In genomic region chr15:60918234-60918964, GRCh38 we compare ENCODE assay signal across 18 cellular contexts.
DNase-seq lines count a peak whose midpoint lies in the region; ATAC-seq and TF ChIP-seq lines count a peak whose summit lies in the region.
"Had no signal": no experiment of that assay in that cellular context is flagged by ENCODE, and none has a peak within 500 bp of the region (broad histone marks: within the 10 kb centered on the region; RNA-seq: fewer than 3 reads in every experiment).

No MANE protein-coding gene starts in this region.

- peaks cover 10% of the 10 kb centered on the region for H3K4me1 Mint-ChIP-seq in T-helper 17 cell

- peaks cover 18 to 49% (median 34%) of the 10 kb centered on the region in 4 donors for H3K4me1 ChIP-seq in stomach
- H3K4me1 ChIP-seq: neural progenitor cell had no signal

- no peak for TF ChIP-seq POLR2A in stomach (IDR thresholded peaks at IDR 0.05)

- 44 to 66% (median 51%) methylated on average over 5 of the region's 5 CpGs for WGBS in stomach, 5 donors

- peaks cover 21% of the 10 kb centered on the region for H3K27me3 Mint-ChIP-seq in T-helper 17 cell
- H3K27me3 Mint-ChIP-seq: activated T-helper 17 cell treated with anti-CD3 and anti-CD28 coated beads, Interleukin-2, amount 50 U/mL, for 72 hours; B cell had no signal

- peaks cover 2% of the 10 kb centered on the region for H3K36me3 Mint-ChIP-seq in T-helper 17 cell (ENCODE audit: low read depth)
- H3K36me3 Mint-ChIP-seq: neural progenitor cell had no signal

- no peak for TF ChIP-seq EP300 in stomach (IDR thresholded peaks at IDR 0.05)

- TF ChIP-seq CTCF in stomach (IDR thresholded peaks at IDR 0.05) = no peak

- H3K4me3 Mint-ChIP-seq in T-helper 17 cell = no peak overlapping the region
- H3K4me3 Mint-ChIP-seq: activated T-helper 17 cell treated with anti-CD3 and anti-CD28 coated beads, Interleukin-2, amount 50 U/mL, for 72 hours; B cell; neural progenitor cell had no signal

- no peak for ATAC-seq in T-helper 17 cell
- ATAC-seq in sciatic nerve = no peak
- no peak for ATAC-seq in HG03442 (IDR thresholded peaks at IDR 0.05; ENCODE audit: unreplicated experiment)
- ATAC-seq: activated T-helper 17 cell treated with anti-CD3 and anti-CD28 coated beads, Interleukin-2, amount 50 U/mL, for 72 hours had no signal

- intact Hi-C loops in stomach (cut with DNase I; ENCODE audit: low total_unique reads) (loop anchor here (10.0 kb wide), 1 partner anchor 334 kb away; no protein-coding TSS in a partner anchor), sciatic nerve (cut with DNase I) (loop anchor here (10.0 kb wide), 1 partner anchor 334 kb away; no protein-coding TSS in a partner anchor)

- no peaks in the 10 kb centered on the region for H3K9me3 ChIP-seq in T-helper 17 cell (ENCODE audit: control insufficient read depth, low read length, poor library complexity, severe bottlenecking)
- no peaks in the 10 kb centered on the region for H3K9me3 ChIP-seq in stomach
- H3K9me3 ChIP-seq: ascending aorta, spleen had no signal

- no peaks in the 10 kb centered on the region for H3K36me3 ChIP-seq in stomach
- H3K36me3 ChIP-seq: ascending aorta, neural progenitor cell, spleen had no signal

- peak overlapping the region; percentile 54 for H3K27ac Mint-ChIP-seq in T-helper 17 cell
- H3K27ac Mint-ChIP-seq: B cell, neural progenitor cell had no signal

- H3K27me3 ChIP-seq in layer of hippocampus (ENCODE audit: control insufficient read depth, insufficient read depth, low read length) (no peaks in the 10 kb centered on the region), stomach (no peaks in the 10 kb centered on the region)
- H3K27me3 ChIP-seq: ascending aorta, neural progenitor cell, spleen had no signal

- peak; percentile 21 for DNase-seq in HPDE6-E6E7 (ENCODE audit: extremely low spot score)
- DNase-seq in T-helper 17 cell = no peak
- DNase-seq in stomach = peak; percentile 42
- DNase-seq in KG1 (lab: John Stamatoyannopoulos, UW) = no peak
- no peak for DNase-seq in stimulated activated naive CD4-positive, alpha-beta T cell treated with Interleukin-2 at 50 U/mL for 16 hours (lab: John Stamatoyannopoulos, UW)
- DNase-seq in sciatic nerve (ENCODE audit: low spot score) = no peak
- DNase-seq: activated CD4-positive, alpha-beta T cell treated with anti-CD3 and anti-CD28 coated beads, Interleukin-2, amount 50 U/mL, for 4 hours; DND-41; NCI-H510A treated with DMSO at 0.1 percent for 48 hours; spleen; T-helper 9 cell had no signal

- H3K27ac ChIP-seq in layer of hippocampus (ENCODE audit: low read depth, low read length) (peak overlapping the region; percentile 23), stomach (peak overlapping the region; percentile 28 to 81 (median 73))
- H3K27ac ChIP-seq: neural progenitor cell, RWPE1 had no signal

- no peak overlapping the region for H3K4me3 ChIP-seq in stomach
- H3K4me3 ChIP-seq: neural progenitor cell, spleen had no signal

Comparison
In these comparisons a context has a peak if more than half of its experiments do, and no peak if none do; other contexts are left out.
1. DNase-seq: peak in HPDE6-E6E7 (single experiment) and stomach (single experiment); none in T-helper 17 cell (0 of 3), KG1 (single experiment), stimulated activated naive CD4-positive, alpha-beta T cell treated with Interleukin-2 at 50 U/mL for 16 hours (single experiment) and sciatic nerve (single experiment).